ENCODE assay signal across 26 cellular contexts in genomic region chr4:173145111-173145510, GRCh38.
"Had no signal": no experiment of that assay in that cellular context is flagged by ENCODE, and none has a peak within 500 bp of the region (broad histone marks: within the 10 kb centered on the region; RNA-seq: fewer than 3 reads in every experiment).

No MANE protein-coding gene starts in this region.

- DNase-seq: activated CD4-positive, alpha-beta T cell treated with anti-CD3 and anti-CD28 coated beads, Interleukin-2, amount 50 U/mL, for 4 hours; activated CD8-positive, alpha-beta T cell treated with anti-CD3 and anti-CD28 coated beads for 36 hours; activated gamma-delta T cell; activated naive CD4-positive, alpha-beta T cell treated with Interleukin-2 at 50 U/mL for 16 hours; activated T-cell treated with anti-CD3 and anti-CD28 coated beads, Interleukin-2, amount 50 U/mL, for 1 hour; activated T-cell treated with anti-CD3 and anti-CD28 coated beads, Interleukin-2, amount 50 U/mL, for 72 hours; anterior cingulate cortex; central memory CD4-positive, alpha-beta T cell; MM.1S; NCI-H1105; NCI-H1417 treated with DMSO at 0.1 percent for 48 hours; NCI-H187 treated with DMSO at 0.1 percent for 48 hours; NCI-H2081 treated with DMSO at 0.1 percent for 48 hours; NCI-H226; NCI-H524 treated with DMSO at 0.1 percent for 48 hours; SHP77; SK-N-SH had no signal

- H3K9ac ChIP-seq: SK-N-SH had no signal

- H3K27ac ChIP-seq: SJSA1 had no signal

- H3K4me1 ChIP-seq: SJSA1 had no signal

- H3K9me3 Mint-ChIP-seq: activated CD4-positive, alpha-beta T cell treated with anti-CD3 and anti-CD28 coated beads, Interleukin-2, amount 10 ng/mL, durations not matched to agents 24 days and 14 days; activated CD8-positive, alpha-beta T cell treated with anti-CD3 and anti-CD28 coated beads for 36 hours; activated naive CD4-positive, alpha-beta T cell treated with anti-CD3 and anti-CD28 coated beads, Interleukin-2, amount 50 U/mL, for 24 hours; activated T-cell treated with anti-CD3 and anti-CD28 coated beads, Interleukin-2, amount 50 U/mL, for 72 hours; activated T-helper 17 cell treated with anti-CD3 and anti-CD28 coated beads, Interleukin-2, amount 50 U/mL, for 72 hours; brain; T-helper 1 cell treated with Interleukin-12 subunit alpha and Interleukin-12 subunit beta and Interleukin-4 antibody, amounts not matched to agents 30 μg/mL and 1 μg/mL, for 36 hours; T-helper 2 cell treated with Interferon-gamma antibody and Interleukin-4, amounts not matched to agents 5 μg/mL and 100 μg/mL, for 36 hours had no signal

- H3K27ac Mint-ChIP-seq: activated CD4-positive, alpha-beta T cell treated with anti-CD3 and anti-CD28 coated beads, Interleukin-2, amount 10 ng/mL, durations not matched to agents 24 days and 14 days; activated CD8-positive, alpha-beta T cell treated with anti-CD3 and anti-CD28 coated beads for 36 hours; activated naive CD4-positive, alpha-beta T cell treated with anti-CD3 and anti-CD28 coated beads, Interleukin-2, amount 50 U/mL, for 24 hours; activated T-cell treated with anti-CD3 and anti-CD28 coated beads, Interleukin-2, amount 50 U/mL, for 72 hours; activated T-helper 17 cell treated with anti-CD3 and anti-CD28 coated beads, Interleukin-2, amount 50 U/mL, for 72 hours; T-helper 1 cell treated with Interleukin-12 subunit alpha and Interleukin-12 subunit beta and Interleukin-4 antibody, amounts not matched to agents 30 μg/mL and 1 μg/mL, for 36 hours; T-helper 2 cell treated with Interferon-gamma antibody and Interleukin-4, amounts not matched to agents 5 μg/mL and 100 μg/mL, for 36 hours had no signal

- FAIRE-seq: TTC549 had no signal

- ATAC-seq: activated CD8-positive, alpha-beta T cell treated with anti-CD3 and anti-CD28 coated beads for 36 hours; activated T-cell treated with anti-CD3 and anti-CD28 coated beads, Interleukin-2, amount 50 U/mL, for 72 hours; activated T-helper 17 cell treated with anti-CD3 and anti-CD28 coated beads, Interleukin-2, amount 50 U/mL, for 72 hours; Panc1 had no signal

- H3K9me3 ChIP-seq: SJSA1, SK-N-SH had no signal

- H3K4me2 ChIP-seq: SK-N-SH had no signal

- H3K36me3 Mint-ChIP-seq: activated naive CD4-positive, alpha-beta T cell treated with anti-CD3 and anti-CD28 coated beads, Interleukin-2, amount 50 U/mL, for 24 hours; brain had no signal

- H3K4me1 Mint-ChIP-seq: activated CD4-positive, alpha-beta T cell treated with anti-CD3 and anti-CD28 coated beads, Interleukin-2, amount 10 ng/mL, durations not matched to agents 24 days and 14 days; activated naive CD4-positive, alpha-beta T cell treated with anti-CD3 and anti-CD28 coated beads, Interleukin-2, amount 50 U/mL, for 24 hours; activated T-helper 17 cell treated with anti-CD3 and anti-CD28 coated beads, Interleukin-2, amount 50 U/mL, for 72 hours; brain had no signal

- H3K4me3 ChIP-seq: SJSA1 had no signal

- H3K36me3 ChIP-seq: SJSA1 had no signal

- H3K27me3 Mint-ChIP-seq: activated CD8-positive, alpha-beta T cell treated with anti-CD3 and anti-CD28 coated beads for 36 hours; activated T-helper 17 cell treated with anti-CD3 and anti-CD28 coated beads, Interleukin-2, amount 50 U/mL, for 72 hours; brain had no signal

- H3K4me3 Mint-ChIP-seq: activated CD4-positive, alpha-beta T cell treated with anti-CD3 and anti-CD28 coated beads, Interleukin-2, amount 10 ng/mL, durations not matched to agents 24 days and 14 days; activated CD8-positive, alpha-beta T cell treated with anti-CD3 and anti-CD28 coated beads for 36 hours; activated naive CD4-positive, alpha-beta T cell treated with anti-CD3 and anti-CD28 coated beads, Interleukin-2, amount 50 U/mL, for 24 hours; activated T-cell treated with anti-CD3 and anti-CD28 coated beads, Interleukin-2, amount 50 U/mL, for 72 hours; activated T-helper 17 cell treated with anti-CD3 and anti-CD28 coated beads, Interleukin-2, amount 50 U/mL, for 72 hours; brain; T-helper 1 cell treated with Interleukin-12 subunit alpha and Interleukin-12 subunit beta and Interleukin-4 antibody, amounts not matched to agents 30 μg/mL and 1 μg/mL, for 36 hours; T-helper 2 cell treated with Interferon-gamma antibody and Interleukin-4, amounts not matched to agents 5 μg/mL and 100 μg/mL, for 36 hours had no signal
